In genomic region chr3:16264708-16265454, GRCh38 we compare ENCODE assay signal across 8 cellular contexts. TPM values are rescaled to one million over a fixed set of nuclear protein-coding genes. Genes with fewer than 3 reads are reported as not detected.
A peak's percentile ranks its signal among the peaks of the same experiment; 100 is the strongest.
DNase-seq lines count a peak whose midpoint lies in the region; ATAC-seq and TF ChIP-seq lines count a peak whose summit lies in the region.

TSS of gene DPH3 (minus strand) at chr3:16264943. CDS start at chr3:16264876, 67 bp downstream.
TSS of gene OXNAD1 (plus strand) at chr3:16265212. CDS start at chr3:16270953, 5,741 bp downstream.

- TF ChIP-seq CTCF in GM13977 (IDR thresholded peaks at IDR 0.05; ENCODE audit: extremely low read depth, insufficient read depth, missing control alignments) (no peak), left ventricle myocardium inferior (IDR thresholded peaks at IDR 0.05; ENCODE audit: borderline replicate concordance) (peak; percentile 24), progenitor cell of endocrine pancreas (IDR thresholded peaks at IDR 0.05; ENCODE audit: unreplicated experiment) (no peak)

- intact Hi-C loops in left ventricle myocardium inferior (cut with micrococcal nuclease): no loop called here

- ATAC-seq in HG02884 (IDR thresholded peaks at IDR 0.05; ENCODE audit: unreplicated experiment): peak; percentile 99

- H3K4me3 Mint-ChIP-seq in T-helper 1 cell treated with Interleukin-12 subunit alpha and Interleukin-12 subunit beta and Interleukin-4 antibody, amounts not matched to agents 30 μg/mL and 1 μg/mL, for 36 hours: peak within 1 kb of the TSS; percentile 99
- peak within 1 kb of the TSS; percentile 96 for H3K4me3 Mint-ChIP-seq in progenitor cell of endocrine pancreas (ENCODE audit: low read depth)

- peak within 1 kb of the TSS; percentile 96 for H3K27ac ChIP-seq in left ventricle myocardium inferior (replicated peaks)

- H3K27ac Mint-ChIP-seq in T-helper 1 cell treated with Interleukin-12 subunit alpha and Interleukin-12 subunit beta and Interleukin-4 antibody, amounts not matched to agents 30 μg/mL and 1 μg/mL, for 36 hours: peak within 1 kb of the TSS; percentile 100
- H3K27ac Mint-ChIP-seq in progenitor cell of endocrine pancreas: peak within 1 kb of the TSS; percentile 95

- peaks cover 66% of the 10 kb centered on the region for H3K4me1 ChIP-seq in left ventricle myocardium inferior

- DNase-seq in GM13977 (ENCODE audit: low spot score): peak; percentile 93
- DNase-seq in NCI-H1694 (lab: John Stamatoyannopoulos, UW): peak; percentile 97
- DNase-seq in amniotic stem cell (lab: John Stamatoyannopoulos, UW): peak; percentile 99
- peak; percentile 100 for DNase-seq in left ventricle myocardium inferior
- DNase-seq in progenitor cell of endocrine pancreas (ENCODE audit: low spot score, unreplicated experiment): peak; percentile 99
- peak; percentile 100 for DNase-seq in ureter (ENCODE audit: low spot score)

- in situ Hi-C loops in GM13977 (cut with MboI; ENCODE audit: low pct_unique_long_range_greater_than_20kb, low sequenced_read_pairs, unreplicated experiment): no loop called here

- no peaks in the 10 kb centered on the region for H3K27me3 Mint-ChIP-seq in T-helper 1 cell treated with Interleukin-12 subunit alpha and Interleukin-12 subunit beta and Interleukin-4 antibody, amounts not matched to agents 30 μg/mL and 1 μg/mL, for 36 hours (ENCODE audit: low read depth)
- no peaks in the 10 kb centered on the region for H3K27me3 Mint-ChIP-seq in progenitor cell of endocrine pancreas

- peak within 1 kb of the TSS; percentile 92 for H3K4me3 ChIP-seq in left ventricle myocardium inferior

- H3K27me3 ChIP-seq in left ventricle myocardium inferior (ENCODE audit: low read depth): no peaks in the 10 kb centered on the region

- peaks cover 5% of the 10 kb centered on the region for H3K36me3 Mint-ChIP-seq in T-helper 1 cell treated with Interleukin-12 subunit alpha and Interleukin-12 subunit beta and Interleukin-4 antibody, amounts not matched to agents 30 μg/mL and 1 μg/mL, for 36 hours (ENCODE audit: low read depth)
- no peaks in the 10 kb centered on the region for H3K36me3 Mint-ChIP-seq in progenitor cell of endocrine pancreas (ENCODE audit: insufficient read depth)

- H3K36me3 ChIP-seq in left ventricle myocardium inferior: peaks cover 10% of the 10 kb centered on the region

- H3K4me1 Mint-ChIP-seq in T-helper 1 cell treated with Interleukin-12 subunit alpha and Interleukin-12 subunit beta and Interleukin-4 antibody, amounts not matched to agents 30 μg/mL and 1 μg/mL, for 36 hours (ENCODE audit: low read depth): peaks cover 30% of the 10 kb centered on the region
- H3K4me1 Mint-ChIP-seq in progenitor cell of endocrine pancreas (ENCODE audit: low read depth): peaks cover 24% of the 10 kb centered on the region

- no peaks in the 10 kb centered on the region for H3K9me3 ChIP-seq in left ventricle myocardium inferior (replicated peaks)

- H3K9me3 Mint-ChIP-seq in T-helper 1 cell treated with Interleukin-12 subunit alpha and Interleukin-12 subunit beta and Interleukin-4 antibody, amounts not matched to agents 30 μg/mL and 1 μg/mL, for 36 hours: no peaks in the 10 kb centered on the region
- no peaks in the 10 kb centered on the region for H3K9me3 Mint-ChIP-seq in progenitor cell of endocrine pancreas (ENCODE audit: low read depth)

RNA-seq across cellular contexts. Expression of gene DPH3, which starts in this region (rescaled TPM):
- total RNA-seq in left ventricle myocardium inferior (25.9 TPM), progenitor cell of endocrine pancreas (25.1 and 27.8 TPM in 2 replicates), ureter (16.6 TPM)

RNA-seq across cellular contexts. Expression of gene OXNAD1, which starts in this region (rescaled TPM):
- total RNA-seq in left ventricle myocardium inferior (20.2 TPM), progenitor cell of endocrine pancreas (17.6 and 18.5 TPM in 2 replicates), ureter (22.3 TPM)

Comparison
In these comparisons a context has a peak if more than half of its experiments do, and no peak if none do; other contexts are left out.
1. Peak in every context shown above with its lines: DNase-seq, ATAC-seq, H3K4me3 ChIP-seq and H3K27ac ChIP-seq.